In genomic region chr7:98802781-98803110, GRCh38 we compare ENCODE assay signal across 9 cellular contexts.
DNase-seq lines count a peak whose midpoint lies in the region; ATAC-seq, FAIRE-seq and TF ChIP-seq lines count a peak whose summit lies in the region.
"Had no signal": no experiment of that assay in that cellular context is flagged by ENCODE, and none has a peak within 500 bp of the region (broad histone marks: within the 10 kb centered on the region; RNA-seq: fewer than 3 reads in every experiment).

No MANE protein-coding gene starts in this region.

- H3K36me3 ChIP-seq in smooth muscle cell (ENCODE audit: low read depth) = no peaks in the 10 kb centered on the region

- H3K4me3 ChIP-seq in smooth muscle cell = no peak overlapping the region

- no peaks in the 10 kb centered on the region for H3K9me3 ChIP-seq in smooth muscle cell (replicated peaks; ENCODE audit: low read depth)

- intact Hi-C loops in left ventricle myocardium superior (cut with micrococcal nuclease) = no loop called here

- H3K4me1 ChIP-seq in smooth muscle cell (ENCODE audit: low read depth) = peaks cover 3% of the 10 kb centered on the region

- TF ChIP-seq POLR2A in H54 (IDR thresholded peaks at IDR 0.05; ENCODE audit: low read depth, low read length) = no peak

- H3K79me2 ChIP-seq in smooth muscle cell (ENCODE audit: low read depth) = no peaks in the 10 kb centered on the region

- peaks cover 3% of the 10 kb centered on the region for H3F3A ChIP-seq in smooth muscle cell (ENCODE audit: low read depth)

- H3K27me3 ChIP-seq in smooth muscle cell (ENCODE audit: low read depth) = no peaks in the 10 kb centered on the region

- H2AFZ ChIP-seq in smooth muscle cell (ENCODE audit: low read depth) = no peak overlapping the region

- peak overlapping the region; percentile 81 for H3K27ac ChIP-seq in smooth muscle cell (ENCODE audit: low read depth)

- no peak for TF ChIP-seq CTCF in smooth muscle cell (IDR thresholded peaks at IDR 0.05; ENCODE audit: borderline replicate concordance, insufficient read depth, poor library complexity, severe bottlenecking)

- 70% methylated on average over 2 of the region's 2 CpGs for WGBS in smooth muscle cell (ENCODE audit: low lambda C conversion rate)

- H3K4me2 ChIP-seq in smooth muscle cell = peak overlapping the region; percentile 64

- DNase-seq in GM19239 (ENCODE audit: insufficient read length, low spot score) = peak; percentile 24
- DNase-seq in smooth muscle cell (lab: John Stamatoyannopoulos, UW; ENCODE audit: unreplicated experiment) = no peak
- no peak for DNase-seq in NCI-H1092 (lab: John Stamatoyannopoulos, UW)
- no peak for DNase-seq in left ventricle myocardium superior
- DNase-seq in H54 (ENCODE audit: insufficient read length, low spot score) = no peak
- DNase-seq: activated gamma-delta T cell had no signal

- ATAC-seq in HG02588 (IDR thresholded peaks at IDR 0.05; ENCODE audit: unreplicated experiment) (peak; percentile 24), HG03439 (IDR thresholded peaks at IDR 0.05; ENCODE audit: unreplicated experiment) (peak; percentile 30), left ventricle myocardium superior (no peak)

- H4K20me1 ChIP-seq in smooth muscle cell (ENCODE audit: low read depth) = no peaks in the 10 kb centered on the region

- FAIRE-seq in GM19239 (lab: Jason Lieb, UNC) (no peak), H54 (lab: Jason Lieb, UNC) (no peak)
- FAIRE-seq: RCC 7860 had no signal

- peak overlapping the region; percentile 26 for H3K9ac ChIP-seq in smooth muscle cell (ENCODE audit: low read depth)
